ENCODE assay signal across 1 cellular context in genomic region chr19:55407625-55408319, GRCh38.
TF ChIP-seq lines count a peak whose summit lies in the region.

Gene UBE2S, minus strand, starts transcription at chr19:55407788. Its CDS starts 199 bp downstream, at chr19:55407589.

TF ChIP-seq in SK-N-SH, 30 proteins besides CTCF, POLR2A, EP300 and RAD21 (continued from another document):
- TF ChIP-seq TAF1 (IDR thresholded peaks at IDR 0.05; ENCODE audit: borderline replicate concordance, low read depth, low read length) (peak; percentile 97), POLR2AphosphoS5 (IDR thresholded peaks at IDR 0.05; ENCODE audit: low read depth, low read length) (peak; percentile 99), RCOR1 (IDR thresholded peaks at IDR 0.05; ENCODE audit: low read length) (no peak), IRF3 (IDR thresholded peaks at IDR 0.05; ENCODE audit: low read depth, low read length) (peak; percentile 65), MXI1 (IDR thresholded peaks at IDR 0.05; ENCODE audit: low read depth, low read length) (peak; percentile 86), YY1 (IDR thresholded peaks at IDR 0.05; ENCODE audit: low read depth) (no peak), GATA2 (CRISPR knock-in tag; IDR thresholded peaks at IDR 0.05) (no peak), JUND (IDR thresholded peaks at IDR 0.05) (no peak; the same call in 1 of the 2 replicates)
TF ChIP-seq in SK-N-SH: peak in this region for 15.
